In genomic region chr4:132642196-132642817, GRCh38 we compare ENCODE assay signal across 7 cellular contexts.
A peak's percentile ranks its signal among the peaks of the same experiment; 100 is the strongest.
DNase-seq lines count a peak whose midpoint lies in the region; ATAC-seq and TF ChIP-seq lines count a peak whose summit lies in the region.

No MANE protein-coding gene starts in this region.

- intact Hi-C loops in body of pancreas (cut with DNase I) (no loop called here), left lung (cut with DNase I) (no loop called here)

- TF ChIP-seq POLR2A in body of pancreas (IDR thresholded peaks at IDR 0.05): no peak

- 7 to 13% methylated on average over 5 of the region's 5 CpGs for WGBS in body of pancreas, 2 donors

- DNase-seq in GM12865 (ENCODE audit: low read depth) (peak; percentile 29), NCI-H2227 treated with DMSO at 0.1 percent for 48 hours (lab: John Stamatoyannopoulos, UW) (peak; percentile 4), body of pancreas (peak; percentile 12 to 30 (median 20)), left lung (no peak)
- no peak for DNase-seq in effector memory CD4-positive, alpha-beta T cell

- H3K4me3 ChIP-seq in GM12865 (ENCODE audit: low read depth, low read length) (no peak overlapping the region), body of pancreas (no peak overlapping the region), left lung (no peak overlapping the region)
- H3K4me3 ChIP-seq in effector memory CD4-positive, alpha-beta T cell (ENCODE audit: insufficient read depth, low read depth, low read length, poor library complexity, severe bottlenecking): no peak overlapping the region

- H3K27ac ChIP-seq in body of pancreas: no peak overlapping the region
- no peak overlapping the region for H3K27ac ChIP-seq in left lung
- H3K27ac ChIP-seq in effector memory CD4-positive, alpha-beta T cell (ENCODE audit: insufficient read depth, low read length, poor library complexity, severe bottlenecking): no peak overlapping the region

- ATAC-seq in HG02759 (IDR thresholded peaks at IDR 0.05; ENCODE audit: unreplicated experiment) (peak; percentile 52), body of pancreas (peak; percentile 64), left lung (peak; percentile 72), GM19324 (IDR thresholded peaks at IDR 0.05; ENCODE audit: low FRiP score, unreplicated experiment) (no peak)

- H3K27me3 ChIP-seq in body of pancreas: no peaks in the 10 kb centered on the region
- H3K27me3 ChIP-seq in left lung: no peaks in the 10 kb centered on the region
- H3K27me3 ChIP-seq in effector memory CD4-positive, alpha-beta T cell (replicated peaks; ENCODE audit: control insufficient read depth, insufficient read depth, low read length, poor library complexity, severe bottlenecking): no peaks in the 10 kb centered on the region

- TF ChIP-seq CTCF in GM12865 (IDR thresholded peaks at IDR 0.05; ENCODE audit: insufficient read depth, low read depth, low read length, missing control alignments) (peak; percentile 59), body of pancreas (IDR thresholded peaks at IDR 0.05) (peak; percentile 54 to 70 (median 65)), left lung (IDR thresholded peaks at IDR 0.05) (peak; percentile 18 to 64)

- H3K36me3 ChIP-seq in body of pancreas (replicated peaks in 1 of 2; ENCODE audit: insufficient read depth in 1 of 2, low read depth in 2 of 2) (no peaks in the 10 kb centered on the region), left lung (no peaks in the 10 kb centered on the region)
- H3K36me3 ChIP-seq in effector memory CD4-positive, alpha-beta T cell (ENCODE audit: control insufficient read depth, insufficient read depth, low read length): no peaks in the 10 kb centered on the region

- H3K9me3 ChIP-seq in body of pancreas: no peaks in the 10 kb centered on the region
- no peaks in the 10 kb centered on the region for H3K9me3 ChIP-seq in left lung
- H3K9me3 ChIP-seq in effector memory CD4-positive, alpha-beta T cell (ENCODE audit: control insufficient read depth, low read length): peaks cover 3% of the 10 kb centered on the region

- H3K4me1 ChIP-seq in body of pancreas (no peaks in the 10 kb centered on the region), left lung (no peaks in the 10 kb centered on the region)
- H3K4me1 ChIP-seq in effector memory CD4-positive, alpha-beta T cell (ENCODE audit: control insufficient read depth, insufficient read depth, low read length, poor library complexity, severe bottlenecking): no peaks in the 10 kb centered on the region

Comparison
In these comparisons a context has a peak if more than half of its experiments do, and no peak if none do; other contexts are left out.
1. DNase-seq: peak in GM12865 (single experiment), NCI-H2227 treated with DMSO at 0.1 percent for 48 hours (single experiment) and body of pancreas (4 of 4); none in left lung (0 of 2) and effector memory CD4-positive, alpha-beta T cell (0 of 3).
2. Peak in every context shown above with its lines, with median percentiles within 50 percentile points of each other: CTCF ChIP-seq.